13 cellular contexts compared by ENCODE assay signal in the genomic region with DNA sequence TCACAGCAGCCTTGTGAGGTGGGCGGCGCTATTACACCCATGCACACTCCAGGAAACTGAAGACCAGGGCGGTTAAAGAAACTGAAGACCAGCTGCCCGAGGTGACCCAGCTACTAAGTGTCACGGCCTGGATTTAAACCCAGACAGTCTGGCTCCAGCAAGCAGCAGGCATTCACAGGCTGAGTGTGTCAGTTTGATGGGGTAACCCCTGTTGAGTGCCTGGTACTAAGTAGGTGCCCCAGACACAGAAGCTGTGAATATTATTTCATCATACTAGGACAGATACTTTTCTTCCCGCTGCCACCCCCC. TPM values are rescaled to one million over a fixed set of nuclear protein-coding genes. Genes with fewer than 3 reads are reported as not detected.
DNase-seq lines count a peak whose midpoint lies in the region; ATAC-seq and TF ChIP-seq lines count a peak whose summit lies in the region.
"Had no signal": no experiment of that assay in that cellular context is flagged by ENCODE, and none has a peak within 500 bp of the region (broad histone marks: within the 10 kb centered on the region; RNA-seq: fewer than 3 reads in every experiment).

No MANE protein-coding gene starts in this region.

- no peaks in the 10 kb centered on the region for H3K27me3 Mint-ChIP-seq in stimulated activated memory B cell treated with anti-CD40 and anti-IgM and Interleukin-4, amounts not matched to agents 10 μg/mL and 1 μg/mL and 100 μg/mL, for 72 hours
- H3K27me3 Mint-ChIP-seq: T-cell had no signal

- DNase-seq in NCI-H2196 (lab: John Stamatoyannopoulos, UW; ENCODE audit: unreplicated experiment) (peak; percentile 18), NCI-H2196 treated with DMSO at 0.1 percent for 48 hours (lab: John Stamatoyannopoulos, UW; ENCODE audit: unreplicated experiment) (no peak), fibroblast of gingiva (ENCODE audit: low read depth) (peak; percentile 17), tibial nerve (ENCODE audit: low spot score in 2 of 2) (no peak), pons (ENCODE audit: low spot score) (no peak)
- DNase-seq: anterior cingulate cortex; midbrain; NCI-H526 treated with DMSO at 0.1 percent for 48 hours; stimulated activated naive CD4-positive, alpha-beta T cell; T-cell had no signal

- no peak overlapping the region for H3K27ac Mint-ChIP-seq in stimulated activated memory B cell treated with anti-CD40 and anti-IgM and Interleukin-4, amounts not matched to agents 10 μg/mL and 1 μg/mL and 100 μg/mL, for 72 hours
- H3K27ac Mint-ChIP-seq: T-cell had no signal

- H3K36me3 Mint-ChIP-seq in stimulated activated memory B cell treated with anti-CD40 and anti-IgM and Interleukin-4, amounts not matched to agents 10 μg/mL and 1 μg/mL and 100 μg/mL, for 72 hours: peaks cover 20% of the 10 kb centered on the region

- no peak overlapping the region for H3K4me3 Mint-ChIP-seq in stimulated activated memory B cell treated with anti-CD40 and anti-IgM and Interleukin-4, amounts not matched to agents 10 μg/mL and 1 μg/mL and 100 μg/mL, for 72 hours
- H3K4me3 Mint-ChIP-seq: T-cell had no signal

- WGBS in tibial nerve, 2 donors: 29 to 48% methylated on average over 6 of the region's 6 CpGs

- no peak for TF ChIP-seq CTCF in tibial nerve (IDR thresholded peaks at IDR 0.05)

- H3K9me3 ChIP-seq in mucosa of rectum (ENCODE audit: control insufficient read depth in 2 of 2, low read length in 2 of 2) (peaks cover 0 to 6% of the 10 kb centered on the region in 2 donors), tibial nerve (no peaks in the 10 kb centered on the region)

- H3K4me3 ChIP-seq in mucosa of rectum (ENCODE audit: low read length in 2 of 2) (no peak overlapping the region), tibial nerve (no peak overlapping the region)

- peaks cover 10% of the 10 kb centered on the region for H3K9me3 Mint-ChIP-seq in stimulated activated memory B cell treated with anti-CD40 and anti-IgM and Interleukin-4, amounts not matched to agents 10 μg/mL and 1 μg/mL and 100 μg/mL, for 72 hours

- H3K36me3 ChIP-seq in mucosa of rectum (ENCODE audit: control insufficient read depth in 2 of 2, insufficient read depth in 2 of 2, low read length in 2 of 2): no peaks in the 10 kb centered on the region
- peaks cover 0 to 38% (median 0%) of the 10 kb centered on the region in 3 donors for H3K36me3 ChIP-seq in tibial nerve

- H3K4me1 ChIP-seq in mucosa of rectum (ENCODE audit: control insufficient read depth in 2 of 2, insufficient read depth in 2 of 2, low read length in 2 of 2): peaks cover 5 to 6% of the 10 kb centered on the region in 2 donors
- H3K4me1 ChIP-seq in tibial nerve: peaks cover 0 to 56% (median 22%) of the 10 kb centered on the region in 4 donors

- no peaks in the 10 kb centered on the region for H3K4me1 Mint-ChIP-seq in stimulated activated memory B cell treated with anti-CD40 and anti-IgM and Interleukin-4, amounts not matched to agents 10 μg/mL and 1 μg/mL and 100 μg/mL, for 72 hours

- no peak for ATAC-seq in HG03280 (IDR thresholded peaks at IDR 0.05; ENCODE audit: unreplicated experiment)
- no peak for ATAC-seq in stimulated activated memory B cell treated with anti-CD40 and anti-IgM and Interleukin-4, amounts not matched to agents 10 μg/mL and 1 μg/mL and 100 μg/mL, for 72 hours
- ATAC-seq: T-cell had no signal

- H3K27ac ChIP-seq in mucosa of rectum (ENCODE audit: low read depth in 2 of 2, low read length in 2 of 2) (peak overlapping the region; percentile 9 to 39), tibial nerve (peak overlapping the region in 3 of 4 donors; percentile 67 to 79 (median 76))

- H3K9ac ChIP-seq in mucosa of rectum (ENCODE audit: low read depth in 1 of 2, low read length in 2 of 2): peak overlapping the region in 1 of 2 donors; percentile 20

- no peak for TF ChIP-seq EP300 in tibial nerve (IDR thresholded peaks at IDR 0.05)

- no peak for TF ChIP-seq POLR2A in tibial nerve (IDR thresholded peaks at IDR 0.05)

- H3K27me3 ChIP-seq in mucosa of rectum (ENCODE audit: control insufficient read depth in 2 of 2, insufficient read depth in 2 of 2, low read length in 2 of 2): no peaks in the 10 kb centered on the region
- no peaks in the 10 kb centered on the region for H3K27me3 ChIP-seq in tibial nerve

RNA-seq across cellular contexts. Expression of gene ENG, which starts 7.3 kb away (rescaled TPM):
- total RNA-seq in tibial nerve: 100 to 1,000 TPM in 1 of 4 donors, 10 to 100 TPM in 3; 24.9 to 137 (median 85.6) TPM

RNA-seq across cellular contexts. Expression of gene AK1, which starts 30.4 kb away (rescaled TPM):
- 10 to 100 TPM; 29.9 to 65.1 (median 38.7) TPM for total RNA-seq in tibial nerve

RNA-seq across cellular contexts. Expression of gene FPGS, which starts 44.4 kb away (rescaled TPM):
- 100 to 1,000 TPM; 136 to 309 (median 143) TPM for total RNA-seq in tibial nerve

RNA-seq across cellular contexts. Expression of gene ST6GALNAC6, which starts 52.3 kb away (rescaled TPM):
- total RNA-seq in tibial nerve: 100 to 1,000 TPM; 108 to 193 (median 172) TPM

Comparison
In these comparisons a context has a peak if more than half of its experiments do, and no peak if none do; other contexts are left out.
1. DNase-seq: peak in NCI-H2196 (single experiment) and fibroblast of gingiva (single experiment); none in NCI-H2196 treated with DMSO at 0.1 percent for 48 hours (single experiment), tibial nerve (0 of 2) and pons (single experiment).